17 cellular contexts compared by ENCODE assay signal in genomic region chr6:89690944-89691324, GRCh38. TPM values are rescaled to one million over a fixed set of nuclear protein-coding genes. Genes with fewer than 3 reads are reported as not detected.
A peak's percentile ranks its signal among the peaks of the same experiment; 100 is the strongest.
DNase-seq lines count a peak whose midpoint lies in the region; ATAC-seq, FAIRE-seq and TF ChIP-seq lines count a peak whose summit lies in the region.
"Had no signal": no experiment of that assay in that cellular context is flagged by ENCODE, and none has a peak within 500 bp of the region (broad histone marks: within the 10 kb centered on the region; RNA-seq: fewer than 3 reads in every experiment).

No MANE protein-coding gene starts in this region.

- FAIRE-seq in GM12892 (lab: Jason Lieb, UNC) (peak; percentile 66), urothelium cell line (lab: Jason Lieb, UNC) (no peak)
- FAIRE-seq: K562 had no signal

- H3K27ac ChIP-seq in BLaER1 treated with 17β-estradiol and CSF1 and Interleukin-3, amounts not matched to agents 10 nM and 100 nM, result peak overlapping the region in 6 of 11 experiments; percentile 18 to 64 (median 54); a peak in 8 of 22 replicates
- peak overlapping the region; percentile 91 for H3K27ac ChIP-seq in iPS-20b (ENCODE audit: low read length)

- H3K27me3 Mint-ChIP-seq in activated T-helper 17 cell treated with anti-CD3 and anti-CD28 coated beads, Interleukin-2, amount 50 U/mL, for 72 hours, result no peaks in the 10 kb centered on the region
- H3K27me3 Mint-ChIP-seq in natural killer cell treated with Interleukin-12 subunit alpha and Interleukin-12 subunit beta and Interleukin-15 and Interleukin-18, amount 100 ng/mL, for 72 hours, result no peaks in the 10 kb centered on the region

- H3K27me3 ChIP-seq in BLaER1 treated with 17β-estradiol and CSF1 and Interleukin-3, amounts not matched to agents 10 nM and 100 nM, result no peaks in the 10 kb centered on the region
- H3K27me3 ChIP-seq in iPS-20b (ENCODE audit: insufficient read depth, low read length), result no peaks in the 10 kb centered on the region
- H3K27me3 ChIP-seq: BLaER1, heart left ventricle had no signal

- peaks cover 52 to 100% (median 80%) of the 10 kb centered on the region in 11 experiments for H3K36me3 ChIP-seq in BLaER1 treated with 17β-estradiol and CSF1 and Interleukin-3, amounts not matched to agents 10 nM and 100 nM
- H3K36me3 ChIP-seq in iPS-20b (ENCODE audit: insufficient read depth, low read depth, low read length), result peaks cover 95% of the 10 kb centered on the region

- H3K4me1 Mint-ChIP-seq in activated T-helper 17 cell treated with anti-CD3 and anti-CD28 coated beads, Interleukin-2, amount 50 U/mL, for 72 hours, result no peaks in the 10 kb centered on the region
- peaks cover 0 to 3% of the 10 kb centered on the region in 2 donors for H3K4me1 Mint-ChIP-seq in natural killer cell treated with Interleukin-12 subunit alpha and Interleukin-12 subunit beta and Interleukin-15 and Interleukin-18, amount 100 ng/mL, for 72 hours (ENCODE audit: low read depth in 2 of 2)
- H3K4me1 Mint-ChIP-seq: nephron progenitor cell had no signal

- peak overlapping the region; percentile 65 for H3K27ac Mint-ChIP-seq in activated T-helper 17 cell treated with anti-CD3 and anti-CD28 coated beads, Interleukin-2, amount 50 U/mL, for 72 hours
- no peak overlapping the region for H3K27ac Mint-ChIP-seq in natural killer cell treated with Interleukin-12 subunit alpha and Interleukin-12 subunit beta and Interleukin-15 and Interleukin-18, amount 100 ng/mL, for 72 hours
- H3K27ac Mint-ChIP-seq: nephron progenitor cell had no signal

- H4K20me1 ChIP-seq in BLaER1 treated with 17β-estradiol and CSF1 and Interleukin-3, amounts not matched to agents 10 nM and 100 nM, result no peaks in the 10 kb centered on the region
- H4K20me1 ChIP-seq: BLaER1 had no signal

- DNase-seq in GM12892 (ENCODE audit: insufficient read length), result no peak
- DNase-seq in urothelium cell line (ENCODE audit: low spot score), result no peak
- no peak for DNase-seq in natural killer cell treated with Interleukin-12 subunit alpha and Interleukin-12 subunit beta and Interleukin-15 and Interleukin-18, amount 100 ng/mL, for 72 hours (ENCODE audit: low spot score)
- no peak for DNase-seq in HT-29 (ENCODE audit: low spot score)
- DNase-seq: activated CD4-positive, alpha-beta T cell treated with anti-CD3 and anti-CD28 coated beads, Interleukin-2, amount 50 U/mL, for 4 hours; activated naive CD4-positive, alpha-beta T cell treated with Interleukin-2 at 50 U/mL for 16 hours; erythroblast; heart left ventricle; nephron progenitor cell; RPMI8226; stimulated activated CD4-positive, alpha-beta T cell treated with anti-CD3 and anti-CD28 coated beads, Interleukin-4, amount 100 ng/mL, for 24 hours had no signal

- TF ChIP-seq POLR2A in GM12892 (IDR thresholded peaks at IDR 0.05; ENCODE audit: low read depth, low read length), result no peak

- no peaks in the 10 kb centered on the region for H3K9me3 ChIP-seq in BLaER1 treated with 17β-estradiol and CSF1 and Interleukin-3, amounts not matched to agents 10 nM and 100 nM (replicated peaks in 1 of 11)
- no peaks in the 10 kb centered on the region for H3K9me3 ChIP-seq in iPS-20b (ENCODE audit: insufficient read depth, low read depth, low read length)
- H3K9me3 ChIP-seq: BLaER1, heart left ventricle had no signal

- H3K9me3 Mint-ChIP-seq in activated T-helper 17 cell treated with anti-CD3 and anti-CD28 coated beads, Interleukin-2, amount 50 U/mL, for 72 hours, result no peaks in the 10 kb centered on the region
- no peaks in the 10 kb centered on the region for H3K9me3 Mint-ChIP-seq in natural killer cell treated with Interleukin-12 subunit alpha and Interleukin-12 subunit beta and Interleukin-15 and Interleukin-18, amount 100 ng/mL, for 72 hours
- H3K9me3 Mint-ChIP-seq: nephron progenitor cell had no signal

- H3K4me3 ChIP-seq in BLaER1 treated with 17β-estradiol and CSF1 and Interleukin-3, amounts not matched to agents 10 nM and 100 nM, result no peak overlapping the region
- no peak overlapping the region for H3K4me3 ChIP-seq in iPS-20b (ENCODE audit: low read length)
- H3K4me3 ChIP-seq: BLaER1, heart left ventricle, K562 had no signal

- no peak for ATAC-seq in activated T-helper 17 cell treated with anti-CD3 and anti-CD28 coated beads, Interleukin-2, amount 50 U/mL, for 72 hours (replicated peaks)
- ATAC-seq in GM21619 (IDR thresholded peaks at IDR 0.05; ENCODE audit: unreplicated experiment), result no peak
- ATAC-seq in natural killer cell treated with Interleukin-12 subunit alpha and Interleukin-12 subunit beta and Interleukin-15 and Interleukin-18, amount 100 ng/mL, for 72 hours, result no peak
- ATAC-seq: heart left ventricle, K562 had no signal

- no peak overlapping the region for H3K4me3 Mint-ChIP-seq in activated T-helper 17 cell treated with anti-CD3 and anti-CD28 coated beads, Interleukin-2, amount 50 U/mL, for 72 hours
- no peak overlapping the region for H3K4me3 Mint-ChIP-seq in natural killer cell treated with Interleukin-12 subunit alpha and Interleukin-12 subunit beta and Interleukin-15 and Interleukin-18, amount 100 ng/mL, for 72 hours
- H3K4me3 Mint-ChIP-seq: nephron progenitor cell had no signal

- peaks cover 10 to 20% (median 14%) of the 10 kb centered on the region in 10 experiments; a peak in 18 of 20 replicates for H3K4me1 ChIP-seq in BLaER1 treated with 17β-estradiol and CSF1 and Interleukin-3, amounts not matched to agents 10 nM and 100 nM
- H3K4me1 ChIP-seq in iPS-20b (ENCODE audit: insufficient read depth, low read length), result peaks cover 40% of the 10 kb centered on the region

- H3K9ac ChIP-seq in BLaER1 treated with 17β-estradiol and CSF1 and Interleukin-3, amounts not matched to agents 10 nM and 100 nM, result no peak overlapping the region
- peak overlapping the region; percentile 58; the same call in 1 of the 2 replicates for H3K9ac ChIP-seq in iPS-20b (ENCODE audit: low read depth, low read length)
- H3K9ac ChIP-seq: BLaER1 had no signal

- peaks cover 100% of the 10 kb centered on the region for H3K36me3 Mint-ChIP-seq in activated T-helper 17 cell treated with anti-CD3 and anti-CD28 coated beads, Interleukin-2, amount 50 U/mL, for 72 hours (ENCODE audit: low read depth)
- peaks cover 12% of the 10 kb centered on the region for H3K36me3 Mint-ChIP-seq in natural killer cell treated with Interleukin-12 subunit alpha and Interleukin-12 subunit beta and Interleukin-15 and Interleukin-18, amount 100 ng/mL, for 72 hours

- H3K4me2 ChIP-seq in BLaER1 treated with 17β-estradiol and CSF1 and Interleukin-3, amounts not matched to agents 10 nM and 100 nM, result peak overlapping the region in 2 of 11 experiments; percentile 18 to 33; a peak in 2 of 22 replicates

RNA-seq across cellular contexts. Expression of gene LYRM2, which starts 52.4 kb away (rescaled TPM):
- polyA plus RNA-seq in GM12892 (2012; ENCODE audit: missing spikeins), result 28.1 TPM
- total RNA-seq in activated T-helper 17 cell treated with anti-CD3 and anti-CD28 coated beads, Interleukin-2, amount 50 U/mL, for 72 hours, result 10 to 100 TPM; 22.5 to 30.7 TPM
- 10 to 100 TPM; 25.4 to 29.5 TPM for total RNA-seq in natural killer cell treated with Interleukin-12 subunit alpha and Interleukin-12 subunit beta and Interleukin-15 and Interleukin-18, amount 100 ng/mL, for 72 hours
- total RNA-seq in HT-29 (2014; rRNA removed; shearing (Covaris generic)), result 3.2 and 4.5 TPM in 2 replicates
